1 cellular context compared by ENCODE assay signal in the genomic region with DNA sequence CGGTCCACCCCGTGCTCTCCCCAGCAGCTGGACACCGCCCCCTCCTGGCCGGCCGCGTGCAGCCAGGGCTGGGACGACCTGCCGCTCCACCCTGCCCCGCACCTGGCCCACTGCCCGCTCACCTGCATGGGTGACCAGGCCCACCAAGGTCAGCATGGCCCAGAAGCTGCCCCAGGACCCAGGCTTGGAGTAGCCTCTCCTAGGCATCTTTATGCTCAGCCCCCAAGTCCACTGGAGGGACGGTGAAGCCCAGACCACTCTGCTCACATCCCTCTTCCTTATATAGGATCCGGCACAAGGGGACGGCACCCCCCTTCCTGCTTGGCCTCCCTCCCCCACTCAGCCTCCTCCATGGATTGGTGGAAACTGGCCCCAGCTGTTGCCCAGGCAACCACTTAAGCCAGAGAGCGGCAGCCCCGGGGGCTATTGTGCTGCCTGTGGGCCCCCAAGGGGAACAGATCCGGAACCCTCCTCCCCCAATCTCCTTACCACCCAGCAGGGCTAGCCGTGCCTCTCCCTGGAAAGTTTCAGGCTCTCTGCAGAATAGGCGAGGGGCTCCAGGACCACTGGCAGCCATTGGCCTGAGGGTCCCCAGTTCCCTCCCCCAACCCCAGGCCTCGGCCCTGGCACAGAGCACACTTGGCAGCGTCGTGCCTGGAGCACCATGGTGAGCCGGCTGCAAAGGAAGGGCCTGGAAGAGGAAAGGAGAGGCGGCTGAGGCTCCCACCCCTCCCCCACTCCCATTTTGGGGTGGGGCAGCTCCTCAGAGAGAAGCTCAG.
TF ChIP-seq lines count a peak whose summit lies in the region.

A gene with protein sequence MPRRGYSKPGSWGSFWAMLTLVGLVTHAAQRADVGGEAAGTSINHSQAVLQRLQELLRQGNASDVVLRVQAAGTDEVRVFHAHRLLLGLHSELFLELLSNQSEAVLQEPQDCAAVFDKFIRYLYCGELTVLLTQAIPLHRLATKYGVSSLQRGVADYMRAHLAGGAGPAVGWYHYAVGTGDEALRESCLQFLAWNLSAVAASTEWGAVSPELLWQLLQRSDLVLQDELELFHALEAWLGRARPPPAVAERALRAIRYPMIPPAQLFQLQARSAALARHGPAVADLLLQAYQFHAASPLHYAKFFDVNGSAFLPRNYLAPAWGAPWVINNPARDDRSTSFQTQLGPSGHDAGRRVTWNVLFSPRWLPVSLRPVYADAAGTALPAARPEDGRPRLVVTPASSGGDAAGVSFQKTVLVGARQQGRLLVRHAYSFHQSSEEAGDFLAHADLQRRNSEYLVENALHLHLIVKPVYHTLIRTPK (minus strand): TSS at position 256 of the 779 bp plus-strand sequence. CDS start 49 bp downstream, at position 207.

TF ChIP-seq in SK-N-SH treated with all-trans-retinoic acid at 6 μM for 48 hours, 23 proteins besides CTCF, POLR2A, EP300 and RAD21 (continued from another document):
- TF ChIP-seq OSR1 (CRISPR knock-in tag; IDR thresholded peaks at IDR 0.05) (no peak), BACH2 (CRISPR knock-in tag; IDR thresholded peaks at IDR 0.05; ENCODE audit: borderline replicate concordance) (no peak), SNAI2 (CRISPR knock-in tag; IDR thresholded peaks at IDR 0.05) (no peak), ESRRG (CRISPR knock-in tag; IDR thresholded peaks at IDR 0.05) (no peak)
- TF ChIP-seq, protein P1, sequence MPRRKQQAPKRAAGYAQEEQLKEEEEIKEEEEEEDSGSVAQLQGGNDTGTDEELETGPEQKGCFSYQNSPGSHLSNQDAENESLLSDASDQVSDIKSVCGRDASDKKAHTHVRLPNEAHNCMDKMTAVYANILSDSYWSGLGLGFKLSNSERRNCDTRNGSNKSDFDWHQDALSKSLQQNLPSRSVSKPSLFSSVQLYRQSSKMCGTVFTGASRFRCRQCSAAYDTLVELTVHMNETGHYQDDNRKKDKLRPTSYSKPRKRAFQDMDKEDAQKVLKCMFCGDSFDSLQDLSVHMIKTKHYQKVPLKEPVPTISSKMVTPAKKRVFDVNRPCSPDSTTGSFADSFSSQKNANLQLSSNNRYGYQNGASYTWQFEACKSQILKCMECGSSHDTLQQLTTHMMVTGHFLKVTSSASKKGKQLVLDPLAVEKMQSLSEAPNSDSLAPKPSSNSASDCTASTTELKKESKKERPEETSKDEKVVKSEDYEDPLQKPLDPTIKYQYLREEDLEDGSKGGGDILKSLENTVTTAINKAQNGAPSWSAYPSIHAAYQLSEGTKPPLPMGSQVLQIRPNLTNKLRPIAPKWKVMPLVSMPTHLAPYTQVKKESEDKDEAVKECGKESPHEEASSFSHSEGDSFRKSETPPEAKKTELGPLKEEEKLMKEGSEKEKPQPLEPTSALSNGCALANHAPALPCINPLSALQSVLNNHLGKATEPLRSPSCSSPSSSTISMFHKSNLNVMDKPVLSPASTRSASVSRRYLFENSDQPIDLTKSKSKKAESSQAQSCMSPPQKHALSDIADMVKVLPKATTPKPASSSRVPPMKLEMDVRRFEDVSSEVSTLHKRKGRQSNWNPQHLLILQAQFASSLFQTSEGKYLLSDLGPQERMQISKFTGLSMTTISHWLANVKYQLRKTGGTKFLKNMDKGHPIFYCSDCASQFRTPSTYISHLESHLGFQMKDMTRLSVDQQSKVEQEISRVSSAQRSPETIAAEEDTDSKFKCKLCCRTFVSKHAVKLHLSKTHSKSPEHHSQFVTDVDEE (CRISPR knock-in tag; IDR thresholded peaks at IDR 0.05) = no peak
